In genomic region chr2:65374555-65374954, GRCh38 we compare ENCODE assay signal across 25 cellular contexts. TPM values are rescaled to one million over a fixed set of nuclear protein-coding genes. Genes with fewer than 3 reads are reported as not detected.
DNase-seq lines count a peak whose midpoint lies in the region; ATAC-seq, FAIRE-seq and TF ChIP-seq lines count a peak whose summit lies in the region.
"Had no signal": no experiment of that assay in that cellular context is flagged by ENCODE, and none has a peak within 500 bp of the region (broad histone marks: within the 10 kb centered on the region; RNA-seq: fewer than 3 reads in every experiment).

No MANE protein-coding gene starts in this region.

- DNase-seq in M059J (ENCODE audit: low read depth) = peak; percentile 37
- DNase-seq in GM12878 (ENCODE audit: low read depth, low spot score) = no peak
- no peak for DNase-seq in trophoblast cell
- no peak for DNase-seq in iPS-NIHi11 (ENCODE audit: low spot score)
- DNase-seq in activated CD4-positive, alpha-beta memory T cell treated with anti-CD3 and anti-CD28 coated beads for 36 hours = no peak
- DNase-seq: activated CD4-positive, alpha-beta T cell treated with anti-CD3 and anti-CD28 coated beads for 1 hour; activated CD8-positive, alpha-beta T cell treated with anti-CD3 and anti-CD28 coated beads, Interleukin-2, amount 10 ng/mL, durations not matched to agents 7 days and 5 days; Calu3; effector memory CD8-positive, alpha-beta T cell; EL; erythroblast; KBM-7; kidney glomerular epithelial cell; spleen had no signal

- 10% methylated on average over 3 of the region's 3 CpGs for WGBS in GM12878 (ENCODE audit: insufficient coverage, insufficient replicate concordance, low lambda C conversion rate, missing lambda C conversion rate)
- WGBS in trophoblast cell (ENCODE audit: extremely low coverage, insufficient coverage, insufficient read length) = no CpG with 5 or more reads among the region's 3 CpGs

- peaks cover 48% of the 10 kb centered on the region for H3K79me2 ChIP-seq in DOHH2 (ENCODE audit: control insufficient read depth, low read length)
- H3K79me2 ChIP-seq in GM12878 (ENCODE audit: control insufficient read depth, insufficient read depth, low read length) = no peaks in the 10 kb centered on the region
- no peaks in the 10 kb centered on the region for H3K79me2 ChIP-seq in trophoblast cell (ENCODE audit: control insufficient read depth, insufficient read depth, low read length, poor library complexity)

- FAIRE-seq in GM12878 (lab: Jason Lieb, UNC) = no peak
- FAIRE-seq: colon had no signal

- H2BK12ac ChIP-seq in trophoblast cell (ENCODE audit: low read length) = peak overlapping the region; percentile 3

- H4K20me1 ChIP-seq in DOHH2 (ENCODE audit: control insufficient read depth, insufficient read depth, low read depth, low read length) = no peaks in the 10 kb centered on the region
- H4K20me1 ChIP-seq in GM12878 (ENCODE audit: control insufficient read depth, insufficient read depth) = no peaks in the 10 kb centered on the region

- H3K23ac ChIP-seq in trophoblast cell (ENCODE audit: low read length) = no peak overlapping the region

- no peak overlapping the region for H2BK5ac ChIP-seq in trophoblast cell (ENCODE audit: low read depth, low read length, poor library complexity)

- POLR2A ChIA-PET in GM12878 (lab: Charles Lee) = interaction anchor here (0.7 to 2.2 kb wide), 6 partner anchors 9 to 47 kb away, joined by 3 to 9 read pairs (median 4); no protein-coding TSS in a partner anchor
- POLR2A ChIA-PET in activated CD4-positive, alpha-beta memory T cell treated with anti-CD3 and anti-CD28 coated beads for 36 hours (lab: Charles Lee) = interaction anchor here (1.4 kb wide), 1 partner anchor 15 kb away, joined by 3 read pairs; no protein-coding TSS in a partner anchor

- no peak overlapping the region for H3K27ac ChIP-seq in DOHH2 (ENCODE audit: low read depth, low read length)
- H3K27ac ChIP-seq in GM12878 (ENCODE audit: control insufficient read depth, insufficient read depth) = no peak overlapping the region
- H3K27ac ChIP-seq in trophoblast cell (ENCODE audit: low read depth, low read length) = no peak overlapping the region
- H3K27ac ChIP-seq: parathyroid adenoma, right atrium auricular region, spleen had no signal

- H3K4me1 Mint-ChIP-seq in activated CD4-positive, alpha-beta memory T cell treated with anti-CD3 and anti-CD28 coated beads for 36 hours (ENCODE audit: low read depth) = peaks cover 15% of the 10 kb centered on the region

- no peak for TF ChIP-seq POLR2A in GM12878 (IDR thresholded peaks at IDR 0.05; ENCODE audit: low read depth, low read length)

- peaks cover 74% of the 10 kb centered on the region for H3K4me1 ChIP-seq in DOHH2 (ENCODE audit: control insufficient read depth, low read length)
- H3K4me1 ChIP-seq in GM12878 (ENCODE audit: control insufficient read depth, insufficient read depth, low read length) = peaks cover 28% of the 10 kb centered on the region
- H3K4me1 ChIP-seq in trophoblast cell (ENCODE audit: control insufficient read depth in 1 of 2, insufficient read depth in 2 of 2, low read length in 2 of 2) = peaks cover 11 to 20% of the 10 kb centered on the region in 2 experiments

- no TSS peak for BruUV-seq in GM12878 (replicated peaks; lab: Mats Ljungman, UMichigan)

- no peak overlapping the region for H3K9ac ChIP-seq in GM12878 (ENCODE audit: control insufficient read depth, insufficient read depth, low read length)
- no peak overlapping the region for H3K9ac ChIP-seq in trophoblast cell (ENCODE audit: low read length)
- H3K9ac ChIP-seq: parathyroid adenoma had no signal

- SMC1A ChIA-PET in GM12878 (lab: Charles Lee; ENCODE audit: uncharacterized antibody, unreplicated experiment) = interaction anchor here (0.8 to 10.7 kb wide), 13 partner anchors 10 to 112 kb away, joined by 3 to 142 read pairs (median 8); no protein-coding TSS in a partner anchor

- peak overlapping the region; percentile 15 for H4K91ac ChIP-seq in trophoblast cell (ENCODE audit: low read depth, low read length)

- intact Hi-C loops in GM12878 (cut with micrococcal nuclease; ENCODE audit: unreplicated experiment) = no loop called here
- intact Hi-C loops in activated CD4-positive, alpha-beta memory T cell treated with anti-CD3 and anti-CD28 coated beads for 36 hours (cut with micrococcal nuclease) = no loop called here

- no peak for TF ChIP-seq CTCF in DOHH2 (IDR thresholded peaks at IDR 0.05; ENCODE audit: low read depth, low read length, poor library complexity, severe bottlenecking)
- TF ChIP-seq CTCF in GM12878 (IDR thresholded peaks at IDR 0.05 in 2 of 3, conservative IDR thresholded peaks at IDR 0.05 in 1 of 3; ENCODE audit: control insufficient read depth in 2 of 3, extremely low read depth in 1 of 3, insufficient read depth in 1 of 3, low read depth in 3 of 3, low read length in 3 of 3) = no peak

- H2AK5ac ChIP-seq in trophoblast cell (ENCODE audit: low read length) = no peak overlapping the region

- CTCF ChIA-PET in GM12878 (lab: Yijun Ruan, JAX) = interaction anchor here (1.6 to 6.2 kb wide), 6 partner anchors 11 to 61 kb away, joined by 3 to 31 read pairs (median 12); no protein-coding TSS in a partner anchor
- CTCF ChIA-PET in activated CD4-positive, alpha-beta memory T cell treated with anti-CD3 and anti-CD28 coated beads for 36 hours (lab: Charles Lee) = no interaction called here

- no peak overlapping the region for H2AFZ ChIP-seq in GM12878 (ENCODE audit: control insufficient read depth, low read depth, low read length)
- no peak overlapping the region for H2AFZ ChIP-seq in trophoblast cell (ENCODE audit: insufficient read depth, low read length, poor library complexity)
- H2AFZ ChIP-seq: parathyroid adenoma had no signal

- H3K9me3 Mint-ChIP-seq in activated CD4-positive, alpha-beta memory T cell treated with anti-CD3 and anti-CD28 coated beads for 36 hours = no peaks in the 10 kb centered on the region
- H3K9me3 Mint-ChIP-seq: activated naive CD4-positive, alpha-beta T cell treated with anti-CD3 and anti-CD28 coated beads, Interleukin-2, amount 50 U/mL, for 72 hours; effector memory CD8-positive, alpha-beta T cell; memory B cell; neural crest cell; T-helper 1 cell treated with Interleukin-12 subunit alpha and Interleukin-12 subunit beta and Interleukin-4 antibody, amounts not matched to agents 30 μg/mL and 1 μg/mL, for 36 hours; type B pancreatic cell had no signal

- H3K79me1 ChIP-seq in trophoblast cell (ENCODE audit: low read length) = no peaks in the 10 kb centered on the region

- no peak overlapping the region for H4K8ac ChIP-seq in trophoblast cell (ENCODE audit: low read depth, low read length)

- TF ChIP-seq EP300 in GM12878 (IDR thresholded peaks at IDR 0.05; ENCODE audit: borderline replicate concordance in 1 of 2, control insufficient read depth in 1 of 2, low read depth in 2 of 2, low read length in 2 of 2) = no peak

- no peak overlapping the region for H4K12ac ChIP-seq in trophoblast cell (ENCODE audit: low read depth, low read length)

- H3K36me3 Mint-ChIP-seq in activated CD4-positive, alpha-beta memory T cell treated with anti-CD3 and anti-CD28 coated beads for 36 hours = no peaks in the 10 kb centered on the region
- H3K36me3 Mint-ChIP-seq: activated naive CD4-positive, alpha-beta T cell treated with anti-CD3 and anti-CD28 coated beads, Interleukin-2, amount 50 U/mL, for 72 hours; memory B cell had no signal

- no peak overlapping the region for H3K4ac ChIP-seq in trophoblast cell (ENCODE audit: low read depth, low read length)

- no peak overlapping the region for H2BK120ac ChIP-seq in trophoblast cell (ENCODE audit: insufficient read depth, low read length, poor library complexity)

- ATAC-seq in GM12878 (peak; percentile 28; the same call in 2 of the 3 replicates), GM18517 (IDR thresholded peaks at IDR 0.05; ENCODE audit: unreplicated experiment) (no peak)
- ATAC-seq: activated CD8-positive, alpha-beta T cell treated with anti-CD3 and anti-CD28 coated beads, Interleukin-2, amount 10 ng/mL, durations not matched to agents 7 days and 5 days; activated naive CD4-positive, alpha-beta T cell treated with anti-CD3 and anti-CD28 coated beads, Interleukin-2, amount 50 U/mL, for 72 hours; effector memory CD8-positive, alpha-beta T cell had no signal

- no peaks in the 10 kb centered on the region for H3K9me2 ChIP-seq in DOHH2 (replicated peaks; ENCODE audit: control insufficient read depth, low read length)

- no peak for TF ChIP-seq RAD21 in GM12878 (IDR thresholded peaks at IDR 0.05; ENCODE audit: insufficient read depth, low read depth, low read length)

- H3K4me2 ChIP-seq in DOHH2 (ENCODE audit: low read length) (peak overlapping the region; percentile 62), GM12878 (ENCODE audit: control insufficient read depth, insufficient read depth) (peak overlapping the region; percentile 45; the same call in 1 of the 2 replicates), trophoblast cell (ENCODE audit: low read length) (no peak overlapping the region)

- in situ Hi-C loops in GM12878 (cut with MboI) = no loop called here

- H3K4me3 ChIP-seq in DOHH2 (ENCODE audit: low read length) = peak overlapping the region; percentile 39
- H3K4me3 ChIP-seq in GM12878 = no peak overlapping the region
- no peak overlapping the region for H3K4me3 ChIP-seq in trophoblast cell (ENCODE audit: low read depth, low read length)
- H3K4me3 ChIP-seq: HAP-1, right atrium auricular region, spleen had no signal

- peaks cover 4% of the 10 kb centered on the region; the same call in 1 of the 2 replicates for H3F3A ChIP-seq in DOHH2 (ENCODE audit: control insufficient read depth, insufficient read depth)

- no peaks in the 10 kb centered on the region for H3K27me3 ChIP-seq in DOHH2 (ENCODE audit: control insufficient read depth, low read length)
- H3K27me3 ChIP-seq in GM12878 (replicated peaks in 1 of 2; ENCODE audit: control insufficient read depth in 2 of 2, insufficient read depth in 2 of 2, low read length in 1 of 2) = no peaks in the 10 kb centered on the region
- no peaks in the 10 kb centered on the region for H3K27me3 ChIP-seq in trophoblast cell (ENCODE audit: insufficient read depth, low read length)
- H3K27me3 ChIP-seq: right atrium auricular region, spleen had no signal

- H3K27ac Mint-ChIP-seq in activated CD4-positive, alpha-beta memory T cell treated with anti-CD3 and anti-CD28 coated beads for 36 hours = no peak overlapping the region
- H3K27ac Mint-ChIP-seq: activated CD8-positive, alpha-beta T cell treated with anti-CD3 and anti-CD28 coated beads, Interleukin-2, amount 10 ng/mL, durations not matched to agents 7 days and 5 days; activated naive CD4-positive, alpha-beta T cell treated with anti-CD3 and anti-CD28 coated beads, Interleukin-2, amount 50 U/mL, for 72 hours; effector memory CD8-positive, alpha-beta T cell; memory B cell; T-helper 1 cell treated with Interleukin-12 subunit alpha and Interleukin-12 subunit beta and Interleukin-4 antibody, amounts not matched to agents 30 μg/mL and 1 μg/mL, for 36 hours; type B pancreatic cell had no signal

- H3K36me3 ChIP-seq in DOHH2 (ENCODE audit: control insufficient read depth, low read length) (0 out of 2 replicates have a peak, but pooled peaks cover 4% of the 10 kb centered on the region), GM12878 (ENCODE audit: control insufficient read depth in 2 of 2, insufficient read depth in 2 of 2, low read length in 1 of 2) (peaks cover 0 to 2% of the 10 kb centered on the region in 2 experiments; a peak in 1 of 4 replicates), trophoblast cell (ENCODE audit: control insufficient read depth in 1 of 2, insufficient read depth in 2 of 2, low read length in 2 of 2) (no peaks in the 10 kb centered on the region)
- H3K36me3 ChIP-seq: HAP-1, right atrium auricular region, spleen had no signal

- H3K9me3 ChIP-seq in DOHH2 (ENCODE audit: control insufficient read depth, insufficient read depth, low read length) (no peaks in the 10 kb centered on the region), GM12878 (replicated peaks; ENCODE audit: control insufficient read depth, insufficient read depth, low read length) (no peaks in the 10 kb centered on the region), trophoblast cell (ENCODE audit: insufficient read depth, low read depth, low read length) (no peaks in the 10 kb centered on the region)
- H3K9me3 ChIP-seq: HAP-1, right atrium auricular region, spleen had no signal

- peaks cover 3% of the 10 kb centered on the region for H3K27me3 Mint-ChIP-seq in activated CD4-positive, alpha-beta memory T cell treated with anti-CD3 and anti-CD28 coated beads for 36 hours
- H3K27me3 Mint-ChIP-seq: effector memory CD8-positive, alpha-beta T cell; type B pancreatic cell had no signal

- RAD21 ChIA-PET in GM12878 (lab: Charles Lee; ENCODE audit: unreplicated experiment) = interaction anchor here (0.8 to 3.2 kb wide), 6 partner anchors 13 to 178 kb away, joined by 3 to 14 read pairs (median 8); no protein-coding TSS in a partner anchor

- no peak overlapping the region for H3K14ac ChIP-seq in trophoblast cell (ENCODE audit: low read length)

- no peak overlapping the region for H3K4me3 Mint-ChIP-seq in activated CD4-positive, alpha-beta memory T cell treated with anti-CD3 and anti-CD28 coated beads for 36 hours
- H3K4me3 Mint-ChIP-seq: activated CD8-positive, alpha-beta T cell treated with anti-CD3 and anti-CD28 coated beads, Interleukin-2, amount 10 ng/mL, durations not matched to agents 7 days and 5 days; effector memory CD8-positive, alpha-beta T cell; memory B cell; neural crest cell; T-helper 1 cell treated with Interleukin-12 subunit alpha and Interleukin-12 subunit beta and Interleukin-4 antibody, amounts not matched to agents 30 μg/mL and 1 μg/mL, for 36 hours; type B pancreatic cell had no signal

- no peak overlapping the region for H3K18ac ChIP-seq in trophoblast cell (ENCODE audit: low read length)

RNA-seq across cellular contexts. Expression of gene SPRED2, which starts 57.8 kb away (rescaled TPM):
- 5.1 and 11.6 TPM in 2 replicates for total RNA-seq in M059J (2014; rRNA removed; shearing (Covaris generic))
- total RNA-seq in GM12878 (2013; cell fraction: nucleolus; rRNA removed) = 22.4 and 22.8 TPM in 2 replicates
- total RNA-seq in GM12878 (2014; rRNA removed) (5.3 and 5.7 TPM in 2 replicates), GM12878 (2014; rRNA removed; fragmentation: Illumina TruSeq; extraction: Trizol) (6.7 and 6.8 TPM in 2 replicates), GM12878 (2021) (23.9 and 25.6 TPM in 2 replicates)
- polyA plus RNA-seq in GM12878 (2011; ENCODE audit: low read depth) = 2.9 TPM
- polyA plus RNA-seq in GM12878 (2011; rRNA removed) (9.2 and 10.0 TPM in 2 replicates), GM12878 (2014; fragmentation: Illumina TruSeq; extraction: Trizol) (16.2 and 17.6 TPM in 2 replicates), GM12878 (2014; fragmentation: Nextera tagmentation; extraction: Ambion mirVana) (1 to 10 TPM; 3.0 to 3.2 TPM), GM12878 (2014; rRNA removed) (9.4 and 11.5 TPM in 2 replicates), GM12878 (2016; fragmentation: Nextera tagmentation; extraction: Ambion mirVana) (10 to 100 TPM; 10.9 to 11.8 TPM)
- 12.1 and 14.2 TPM in 2 replicates for polyA plus RNA-seq in GM12878 (2011; cell fraction: cytosol; rRNA removed)
- polyA plus RNA-seq in GM12878 (2011; cell fraction: nucleus; rRNA removed) = 15.3 and 17.6 TPM in 2 replicates
- polyA plus RNA-seq in GM12878 (2012) = 3.6 and 4.9 TPM in 2 replicates
- 10.8 and 11.3 TPM in 2 replicates for polyA minus RNA-seq in GM12878 (2011; rRNA and poly(A)+ RNA removed)
- 8.0 and 8.7 TPM in 2 replicates for polyA minus RNA-seq in GM12878 (2011; cell fraction: cytosol; rRNA and poly(A)+ RNA removed)
- 5.2 and 10.3 TPM in 2 replicates for polyA minus RNA-seq in GM12878 (2011; cell fraction: nucleus; rRNA and poly(A)+ RNA removed)
- 12.0 and 12.8 TPM in 2 replicates for polyA plus RNA-seq in trophoblast cell (2013)
- 1 to 10 TPM; 6.1 to 8.9 TPM for total RNA-seq in activated CD4-positive, alpha-beta memory T cell treated with anti-CD3 and anti-CD28 coated beads for 36 hours
